Comparison of ENCODE assay signal across 27 cellular contexts in the genomic region with DNA sequence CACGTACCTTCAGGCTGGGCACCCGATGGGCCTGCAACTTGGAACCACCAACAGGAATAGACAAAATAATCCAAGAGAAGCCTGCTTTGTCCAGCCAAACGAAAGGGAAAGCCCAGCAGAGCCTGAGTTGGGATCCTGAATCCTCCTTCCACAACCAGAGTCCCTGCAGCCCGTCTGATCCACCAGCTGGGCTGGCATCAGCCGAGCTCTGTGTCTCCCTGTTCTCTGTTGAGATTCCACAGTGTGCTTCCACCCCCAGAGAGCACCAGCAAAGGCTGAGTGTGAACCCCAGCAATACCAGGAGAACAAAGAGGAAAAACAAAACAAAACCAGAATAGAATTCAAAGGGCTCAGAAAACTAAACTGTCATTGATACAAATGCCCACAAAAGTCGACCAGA.
"Had no signal": no experiment of that assay in that cellular context is flagged by ENCODE, and none has a peak within 500 bp of the region (broad histone marks: within the 10 kb centered on the region; RNA-seq: fewer than 3 reads in every experiment).

No MANE protein-coding gene starts in this region.

- FAIRE-seq: bronchial epithelial cell had no signal

- H3K4me3 ChIP-seq: ascending aorta, colonic mucosa, gastroesophageal sphincter, heart right ventricle had no signal

- ATAC-seq: activated CD4-positive, CD25-positive, alpha-beta regulatory T cell treated with anti-CD3 and anti-CD28 coated beads, Interleukin-2, amount 50 U/mL, for 24 hours; activated CD8-positive, alpha-beta memory T cell treated with anti-CD3 and anti-CD28 coated beads, Interleukin-2, amount 10 ng/mL, durations not matched to agents 7 days and 5 days; activated CD8-positive, alpha-beta T cell treated with anti-CD3 and anti-CD28 coated beads, Interleukin-2, amount 10 ng/mL, durations not matched to agents 7 days and 5 days; activated naive CD4-positive, alpha-beta T cell treated with anti-CD3 and anti-CD28 coated beads, Interleukin-2, amount 50 U/mL, for 72 hours; esophagus mucosa; foreskin keratinocyte; gastroesophageal sphincter; heart right ventricle; T-helper 17 cell had no signal

- H3K27ac ChIP-seq: ascending aorta, colonic mucosa, foreskin keratinocyte, gastroesophageal sphincter, heart right ventricle, WERI-Rb-1 had no signal

- DNase-seq: activated B cell treated with CpG ODN at 0.5 μM for 24 hours; activated CD4-positive, alpha-beta memory T cell treated with anti-CD3 and anti-CD28 coated beads for 36 hours; activated CD4-positive, alpha-beta T cell treated with anti-CD3 and anti-CD28 coated beads, Interleukin-2, amount 10 ng/mL, durations not matched to agents 24 days and 14 days; activated CD8-positive, alpha-beta memory T cell treated with anti-CD3 and anti-CD28 coated beads, Interleukin-2, amount 10 ng/mL, durations not matched to agents 7 days and 5 days; activated CD8-positive, alpha-beta memory T cell treated with anti-CD3 and anti-CD28 coated beads, Interleukin-2, amount 50 U/mL, for 4 hours; activated CD8-positive, alpha-beta T cell treated with anti-CD3 and anti-CD28 coated beads, Interleukin-2, amount 10 ng/mL, durations not matched to agents 7 days and 5 days; activated gamma-delta T cell; activated naive CD4-positive, alpha-beta T cell; activated naive CD4-positive, alpha-beta T cell treated with anti-CD3 and anti-CD28 coated beads, Interleukin-2, amount 10 ng/mL, durations not matched to agents 7 days and 5 days; activated naive CD8-positive, alpha-beta T cell treated with anti-CD3 and anti-CD28 coated beads, Interleukin-2, amount 10 ng/mL, durations not matched to agents 7 days and 5 days; activated T-cell treated with anti-CD3 and anti-CD28 coated beads, Interleukin-2, amount 50 U/mL, for 1 hour; activated T-cell treated with anti-CD3 and anti-CD28 coated beads, Interleukin-2, amount 50 U/mL, for 48 hours; colonic mucosa; effector memory CD4-positive, alpha-beta T cell; endodermal cell; foreskin keratinocyte; heart right ventricle; T-helper 1 cell; T-helper 17 cell; T1000; WERI-Rb-1 had no signal

- H3K9me3 ChIP-seq: ascending aorta, colonic mucosa, gastroesophageal sphincter had no signal

- H3K27me3 ChIP-seq: ascending aorta, colonic mucosa, foreskin keratinocyte, gastroesophageal sphincter, heart right ventricle had no signal

- H3K4me1 ChIP-seq: ascending aorta, colonic mucosa had no signal

- H3K36me3 ChIP-seq: ascending aorta, colonic mucosa, gastroesophageal sphincter, heart right ventricle, WERI-Rb-1 had no signal
